8 cellular contexts compared by ENCODE assay signal in the genomic region with DNA sequence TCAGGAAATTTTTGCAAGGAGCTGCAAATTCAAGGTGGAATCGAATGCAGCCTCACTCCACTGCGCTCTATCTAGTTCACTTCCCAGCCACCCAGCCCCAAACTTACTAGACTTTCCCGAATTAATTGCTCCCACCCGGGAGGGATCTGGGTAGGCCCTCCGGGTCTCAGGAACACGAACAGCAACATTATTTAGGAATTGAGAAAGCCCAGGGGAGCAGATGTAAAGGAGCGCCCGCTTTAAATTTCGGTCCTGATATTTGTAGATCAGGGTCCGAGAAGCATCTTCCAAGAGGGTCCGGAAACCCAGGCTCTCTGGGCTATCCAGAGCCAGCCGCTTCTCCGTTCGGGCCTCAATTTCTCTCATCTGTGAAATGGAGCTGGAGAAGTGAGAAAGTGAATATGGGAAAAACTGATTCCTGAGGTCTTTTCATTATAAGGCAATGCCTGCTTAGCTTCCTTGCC. TPM values are rescaled to one million over a fixed set of nuclear protein-coding genes. Genes with fewer than 3 reads are reported as not detected.
DNase-seq lines count a peak whose midpoint lies in the region; ATAC-seq, FAIRE-seq and TF ChIP-seq lines count a peak whose summit lies in the region.

No MANE protein-coding gene starts in this region.

- peaks cover 26% of the 10 kb centered on the region for H3K4me1 Mint-ChIP-seq in T-helper 17 cell
- H3K4me1 Mint-ChIP-seq in glutamatergic neuron (ENCODE audit: low read depth, unreplicated experiment): peaks cover 40% of the 10 kb centered on the region

- peaks cover 0 to 17% of the 10 kb centered on the region in 2 experiments; a peak in 1 of 3 replicates for H3K36me3 ChIP-seq in HEK293 (ENCODE audit: control insufficient read depth in 2 of 2, insufficient read depth in 1 of 2, low read length in 2 of 2)
- H3K36me3 ChIP-seq in small intestine (ENCODE audit: control insufficient read depth in 2 of 2, insufficient read depth in 2 of 2, low read length in 2 of 2): no peaks in the 10 kb centered on the region

- H3K9me3 ChIP-seq in HEK293 (ENCODE audit: control insufficient read depth, insufficient read depth, low read depth, low read length) (no peaks in the 10 kb centered on the region), T-helper 17 cell (ENCODE audit: control insufficient read depth, low read length, poor library complexity, severe bottlenecking) (no peaks in the 10 kb centered on the region), small intestine (ENCODE audit: control insufficient read depth, low read depth) (no peaks in the 10 kb centered on the region)

- H3K4me3 Mint-ChIP-seq in T-helper 17 cell (peak overlapping the region; percentile 96), glutamatergic neuron (ENCODE audit: unreplicated experiment) (peak overlapping the region; percentile 94)

- H3K27ac Mint-ChIP-seq in T-helper 17 cell: peak overlapping the region; percentile 45
- peak overlapping the region; percentile 92 for H3K27ac Mint-ChIP-seq in glutamatergic neuron (ENCODE audit: unreplicated experiment)

- no peak for FAIRE-seq in small intestine (lab: Jason Lieb, UNC)

- peak; percentile 0 for ATAC-seq in T-helper 17 cell
- no peak for ATAC-seq in HG03097 (IDR thresholded peaks at IDR 0.05; ENCODE audit: low FRiP score, unreplicated experiment)
- no peak for ATAC-seq in GM18498 (IDR thresholded peaks at IDR 0.05; ENCODE audit: unreplicated experiment)

- H3K9me3 Mint-ChIP-seq in glutamatergic neuron (ENCODE audit: unreplicated experiment): peaks cover 39% of the 10 kb centered on the region

- CTCF ChIA-PET in HEK293 (lab: Yijun Ruan, JAX): interaction anchor here (0.6 to 26.4 kb wide), 7 partner anchors 8 to 190 kb away, joined by 3 to 1204 read pairs (median 3); no protein-coding TSS in a partner anchor

- H3K27me3 ChIP-seq in small intestine (ENCODE audit: control insufficient read depth in 2 of 2, insufficient read depth in 2 of 2, low read length in 2 of 2): no peaks in the 10 kb centered on the region

- POLR2A ChIA-PET in HEK293 (lab: Yijun Ruan, JAX): interaction anchor here (0.5 to 8.7 kb wide), 18 partner anchors 8 to 134 kb away, joined by 3 to 255 read pairs (median 10); a partner anchor contains a TSS

- TF ChIP-seq CTCF in HEK293 (tag by site-specific recombination; IDR thresholded peaks at IDR 0.05) (no peak), glutamatergic neuron (IDR thresholded peaks at IDR 0.05; ENCODE audit: partially characterized antibody, unreplicated experiment) (no peak)

- peak overlapping the region; percentile 80 for H3K27ac ChIP-seq in HEK293 (ENCODE audit: extremely low read depth, low read depth, low read length)
- peak overlapping the region; percentile 83 to 96 for H3K27ac ChIP-seq in small intestine (ENCODE audit: low read depth in 1 of 2, low read length in 1 of 2)

- peak overlapping the region; percentile 45 for H3K4me3 ChIP-seq in HEK293 (ENCODE audit: low read depth, low read length)
- peak overlapping the region; percentile 29 to 97 for H3K4me3 ChIP-seq in small intestine (ENCODE audit: low read depth in 1 of 2, low read length in 2 of 2)

- WGBS in small intestine, 3 donors: 1 to 2% (median 2%) methylated on average over 14 of the region's 14 CpGs

- DNase-seq in T-helper 17 cell (no peak), glutamatergic neuron (no peak), small intestine (no peak), NCI-H187 treated with DMSO at 0.1 percent for 48 hours (lab: John Stamatoyannopoulos, UW) (no peak), HPDE6-E6E7 (ENCODE audit: extremely low spot score) (no peak)

- H3K4me1 ChIP-seq in HEK293 (ENCODE audit: control insufficient read depth, insufficient read depth, low read length): peaks cover 15% of the 10 kb centered on the region
- H3K4me1 ChIP-seq in small intestine (ENCODE audit: control insufficient read depth in 2 of 2, insufficient read depth in 1 of 2, low read depth in 1 of 2, low read length in 1 of 2): no peaks in the 10 kb centered on the region

- H3K36me3 Mint-ChIP-seq in T-helper 17 cell (ENCODE audit: low read depth): peaks cover 2% of the 10 kb centered on the region
- H3K36me3 Mint-ChIP-seq in glutamatergic neuron (ENCODE audit: unreplicated experiment): no peaks in the 10 kb centered on the region

- H3K27me3 Mint-ChIP-seq in T-helper 17 cell (peaks cover 35% of the 10 kb centered on the region), glutamatergic neuron (ENCODE audit: unreplicated experiment) (peaks cover 31% of the 10 kb centered on the region)

TF ChIP-seq in HEK293, 187 proteins besides CTCF, POLR2A, EP300 and RAD21 (continues in another document):
- TF ChIP-seq, protein P1, sequence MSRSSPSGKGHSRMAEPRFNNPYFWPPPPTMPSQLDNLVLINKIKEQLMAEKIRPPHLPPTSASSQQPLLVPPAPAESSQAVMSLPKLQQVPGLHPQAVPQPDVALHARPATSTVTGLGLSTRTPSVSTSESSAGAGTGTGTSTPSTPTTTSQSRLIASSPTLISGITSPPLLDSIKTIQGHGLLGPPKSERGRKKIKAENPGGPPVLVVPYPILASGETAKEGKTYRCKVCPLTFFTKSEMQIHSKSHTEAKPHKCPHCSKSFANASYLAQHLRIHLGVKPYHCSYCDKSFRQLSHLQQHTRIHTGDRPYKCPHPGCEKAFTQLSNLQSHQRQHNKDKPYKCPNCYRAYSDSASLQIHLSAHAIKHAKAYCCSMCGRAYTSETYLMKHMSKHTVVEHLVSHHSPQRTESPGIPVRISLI (tag by site-specific recombination; IDR thresholded peaks at IDR 0.05): no peak
- TF ChIP-seq BCL11B (tag by site-specific recombination; IDR thresholded peaks at IDR 0.05; ENCODE audit: low read depth) (no peak), ZNF112 (tag by site-specific recombination; IDR thresholded peaks at IDR 0.05) (no peak), KLF10 (tag by site-specific recombination; IDR thresholded peaks at IDR 0.05) (peak; percentile 23; the same call in 1 of the 2 replicates), IKZF3 (tag by site-specific recombination; IDR thresholded peaks at IDR 0.05) (peak; percentile 58), ZNF596 (tag by site-specific recombination; IDR thresholded peaks at IDR 0.05) (0 out of 2 replicates have a peak, but pooled peaks have one; percentile 38), ZNF514 (tag by site-specific recombination; IDR thresholded peaks at IDR 0.05) (no peak), ZNF76 (tag by site-specific recombination; IDR thresholded peaks at IDR 0.05; ENCODE audit: borderline replicate concordance, low read depth) (no peak), ZNF24 (tag by site-specific recombination; IDR thresholded peaks at IDR 0.05) (0 out of 2 replicates have a peak, but pooled peaks have one; percentile 36), SP2 (tag by site-specific recombination; IDR thresholded peaks at IDR 0.05) (no peak), TCF7L2 (IDR thresholded peaks at IDR 0.05; ENCODE audit: borderline replicate concordance, low read depth, low read length) (0 out of 2 replicates have a peak, but pooled peaks have one; percentile 9), ZSCAN16 (tag by site-specific recombination; IDR thresholded peaks at IDR 0.05) (no peak)
- TF ChIP-seq, protein P2, sequence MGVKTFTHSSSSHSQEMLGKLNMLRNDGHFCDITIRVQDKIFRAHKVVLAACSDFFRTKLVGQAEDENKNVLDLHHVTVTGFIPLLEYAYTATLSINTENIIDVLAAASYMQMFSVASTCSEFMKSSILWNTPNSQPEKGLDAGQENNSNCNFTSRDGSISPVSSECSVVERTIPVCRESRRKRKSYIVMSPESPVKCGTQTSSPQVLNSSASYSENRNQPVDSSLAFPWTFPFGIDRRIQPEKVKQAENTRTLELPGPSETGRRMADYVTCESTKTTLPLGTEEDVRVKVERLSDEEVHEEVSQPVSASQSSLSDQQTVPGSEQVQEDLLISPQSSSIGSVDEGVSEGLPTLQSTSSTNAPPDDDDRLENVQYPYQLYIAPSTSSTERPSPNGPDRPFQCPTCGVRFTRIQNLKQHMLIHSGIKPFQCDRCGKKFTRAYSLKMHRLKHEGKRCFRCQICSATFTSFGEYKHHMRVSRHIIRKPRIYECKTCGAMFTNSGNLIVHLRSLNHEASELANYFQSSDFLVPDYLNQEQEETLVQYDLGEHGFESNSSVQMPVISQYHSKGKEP (tag by site-specific recombination; IDR thresholded peaks at IDR 0.05): no peak
- TF ChIP-seq, protein P3, sequence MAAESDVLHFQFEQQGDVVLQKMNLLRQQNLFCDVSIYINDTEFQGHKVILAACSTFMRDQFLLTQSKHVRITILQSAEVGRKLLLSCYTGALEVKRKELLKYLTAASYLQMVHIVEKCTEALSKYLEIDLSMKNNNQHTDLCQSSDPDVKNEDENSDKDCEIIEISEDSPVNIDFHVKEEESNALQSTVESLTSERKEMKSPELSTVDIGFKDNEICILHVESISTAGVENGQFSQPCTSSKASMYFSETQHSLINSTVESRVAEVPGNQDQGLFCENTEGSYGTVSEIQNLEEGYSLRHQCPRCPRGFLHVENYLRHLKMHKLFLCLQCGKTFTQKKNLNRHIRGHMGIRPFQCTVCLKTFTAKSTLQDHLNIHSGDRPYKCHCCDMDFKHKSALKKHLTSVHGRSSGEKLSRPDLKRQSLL (tag by site-specific recombination; IDR thresholded peaks at IDR 0.05): no peak
- TF ChIP-seq, protein P4, sequence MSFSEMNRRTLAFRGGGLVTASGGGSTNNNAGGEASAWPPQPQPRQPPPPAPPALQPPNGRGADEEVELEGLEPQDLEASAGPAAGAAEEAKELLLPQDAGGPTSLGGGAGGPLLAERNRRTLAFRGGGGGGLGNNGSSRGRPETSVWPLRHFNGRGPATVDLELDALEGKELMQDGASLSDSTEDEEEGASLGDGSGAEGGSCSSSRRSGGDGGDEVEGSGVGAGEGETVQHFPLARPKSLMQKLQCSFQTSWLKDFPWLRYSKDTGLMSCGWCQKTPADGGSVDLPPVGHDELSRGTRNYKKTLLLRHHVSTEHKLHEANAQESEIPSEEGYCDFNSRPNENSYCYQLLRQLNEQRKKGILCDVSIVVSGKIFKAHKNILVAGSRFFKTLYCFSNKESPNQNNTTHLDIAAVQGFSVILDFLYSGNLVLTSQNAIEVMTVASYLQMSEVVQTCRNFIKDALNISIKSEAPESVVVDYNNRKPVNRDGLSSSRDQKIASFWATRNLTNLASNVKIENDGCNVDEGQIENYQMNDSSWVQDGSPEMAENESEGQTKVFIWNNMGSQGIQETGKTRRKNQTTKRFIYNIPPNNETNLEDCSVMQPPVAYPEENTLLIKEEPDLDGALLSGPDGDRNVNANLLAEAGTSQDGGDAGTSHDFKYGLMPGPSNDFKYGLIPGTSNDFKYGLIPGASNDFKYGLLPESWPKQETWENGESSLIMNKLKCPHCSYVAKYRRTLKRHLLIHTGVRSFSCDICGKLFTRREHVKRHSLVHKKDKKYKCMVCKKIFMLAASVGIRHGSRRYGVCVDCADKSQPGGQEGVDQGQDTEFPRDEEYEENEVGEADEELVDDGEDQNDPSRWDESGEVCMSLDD (tag by site-specific recombination; IDR thresholded peaks at IDR 0.05): no peak

RNA-seq across cellular contexts. Expression of a gene that starts 0.5 kb away (rescaled TPM):
- total RNA-seq in T-helper 17 cell: 1 to 10 TPM; 3.5 to 6.8 TPM
- 92.0 TPM for total RNA-seq in glutamatergic neuron (ENCODE audit: unreplicated experiment)
- polyA plus RNA-seq in small intestine: 100 to 1,000 TPM; 215 to 335 (median 284) TPM

RNA-seq across cellular contexts. Expression of a gene that starts 33.1 kb away (rescaled TPM):
- total RNA-seq in T-helper 17 cell: not detected
- total RNA-seq in glutamatergic neuron (ENCODE audit: unreplicated experiment): not detected
- polyA plus RNA-seq in small intestine: 1 to 10 TPM in 1 of 3 donors, not detected in 2; 3.7 TPM

Comparison
In these comparisons a context has a peak if more than half of its experiments do, and no peak if none do; other contexts are left out.
1. RNA of a gene that starts 0.5 kb away (total RNA-seq): 92.0 TPM in glutamatergic neuron (single experiment); 3.5 to 6.8 TPM in T-helper 17 cell; every median in the first group is over 10 times any median in the second.